In the genomic region with DNA sequence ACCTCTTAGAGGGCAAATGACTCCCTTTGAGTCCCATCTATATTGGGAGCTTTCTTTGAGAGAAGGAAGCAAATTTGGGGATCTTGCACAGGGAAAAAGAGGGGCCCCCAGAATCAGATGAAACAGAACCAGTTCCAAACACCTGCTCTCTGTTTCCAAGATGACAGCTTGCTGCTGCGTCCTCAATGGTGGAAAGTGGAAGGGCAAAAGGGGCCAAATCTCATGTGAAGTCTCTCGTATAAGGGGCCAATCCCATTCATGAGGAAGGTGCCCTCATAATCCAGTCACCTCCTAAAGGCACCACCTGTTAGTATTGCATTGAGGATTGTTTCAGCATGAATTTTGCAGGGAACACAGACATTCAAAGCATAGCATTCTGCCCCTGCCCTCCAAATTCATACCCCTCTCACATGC, we compare ENCODE assay signal across 9 cellular contexts. TPM values are rescaled to one million over a fixed set of nuclear protein-coding genes. Genes with fewer than 3 reads are reported as not detected.
DNase-seq lines count a peak whose midpoint lies in the region; ATAC-seq, FAIRE-seq and TF ChIP-seq lines count a peak whose summit lies in the region.
"Had no signal": no experiment of that assay in that cellular context is flagged by ENCODE, and none has a peak within 500 bp of the region (broad histone marks: within the 10 kb centered on the region; RNA-seq: fewer than 3 reads in every experiment).

No MANE protein-coding gene starts in this region.

- intact Hi-C loops in GM12878 (cut with micrococcal nuclease; ENCODE audit: unreplicated experiment) (loop anchor here (10.0 kb wide), 1 partner anchor 213 kb away; no protein-coding TSS in a partner anchor), thyroid gland (cut with DNase I) (loop anchor here (5.0 to 10.0 kb wide), 2 partner anchors 75 to 213 kb away; no protein-coding TSS in a partner anchor)

- H3K36me3 ChIP-seq in GM12878 (ENCODE audit: control insufficient read depth in 2 of 2, insufficient read depth in 2 of 2, low read length in 1 of 2) (no peaks in the 10 kb centered on the region), lung (ENCODE audit: control insufficient read depth in 2 of 2, insufficient read depth in 2 of 2, low read length in 2 of 2) (peaks cover 4% of the 10 kb centered on the region in 2 donors), thyroid gland (peaks cover 4% of the 10 kb centered on the region in 2 donors)

- SMC1A ChIA-PET in GM12878 (lab: Charles Lee; ENCODE audit: uncharacterized antibody, unreplicated experiment) = interaction anchor here (0.9 to 4.1 kb wide), 19 partner anchors 13 to 159 kb away, joined by 3 to 23 read pairs (median 4); a partner anchor contains a TSS

- peaks cover 24% of the 10 kb centered on the region for H3K36me3 Mint-ChIP-seq in activated CD8-positive, alpha-beta memory T cell treated with anti-CD3 and anti-CD28 coated beads, Interleukin-2, amount 10 ng/mL, durations not matched to agents 7 days and 5 days

- H3K4me3 ChIP-seq in GM12878 (no peak overlapping the region), lung (no peak overlapping the region), thyroid gland (replicated peaks in 1 of 3) (peak overlapping the region in 1 of 3 donors; percentile 51)

- no peak overlapping the region for H3K9ac ChIP-seq in GM12878 (ENCODE audit: control insufficient read depth, insufficient read depth, low read length)

- no peak for FAIRE-seq in GM12878 (lab: Jason Lieb, UNC)

- H3K27ac ChIP-seq in GM12878 (ENCODE audit: control insufficient read depth, insufficient read depth) (no peak overlapping the region), lung (ENCODE audit: low read depth in 1 of 2, low read length in 1 of 2) (peak overlapping the region; percentile 93 to 95), thyroid gland (peak overlapping the region; percentile 93 to 99 (median 97))

- peaks cover 9% of the 10 kb centered on the region for H3K4me1 ChIP-seq in GM12878 (ENCODE audit: control insufficient read depth, insufficient read depth, low read length)
- H3K4me1 ChIP-seq in lung (ENCODE audit: control insufficient read depth in 2 of 2, insufficient read depth in 2 of 2, low read length in 2 of 2) = peaks cover 14 to 20% of the 10 kb centered on the region in 2 donors
- H3K4me1 ChIP-seq in thyroid gland = peaks cover 21 to 39% of the 10 kb centered on the region in 2 donors

- CTCF ChIA-PET in activated CD8-positive, alpha-beta memory T cell treated with anti-CD3 and anti-CD28 coated beads, Interleukin-2, amount 10 ng/mL, durations not matched to agents 7 days and 5 days (lab: Charles Lee) = interaction anchor here (0.7 to 5.6 kb wide), 29 partner anchors 9 to 222 kb away, joined by 3 to 76 read pairs (median 5); no protein-coding TSS in a partner anchor
- CTCF ChIA-PET in GM12878 (lab: Yijun Ruan, JAX) = interaction anchor here (0.5 to 6.8 kb wide), 12 partner anchors 8 to 214 kb away, joined by 3 to 45 read pairs (median 4); no protein-coding TSS in a partner anchor

- no peak overlapping the region; the same call in 1 of the 2 replicates for H2AFZ ChIP-seq in GM12878 (ENCODE audit: control insufficient read depth, low read depth, low read length)

- TF ChIP-seq POLR2A in GM12878 (IDR thresholded peaks at IDR 0.05; ENCODE audit: low read depth, low read length) (no peak), thyroid gland (IDR thresholded peaks at IDR 0.05) (no peak)

- peak overlapping the region; percentile 89 for H3K4me3 Mint-ChIP-seq in activated CD8-positive, alpha-beta memory T cell treated with anti-CD3 and anti-CD28 coated beads, Interleukin-2, amount 10 ng/mL, durations not matched to agents 7 days and 5 days

- no peaks in the 10 kb centered on the region for H3K9me3 Mint-ChIP-seq in activated CD8-positive, alpha-beta memory T cell treated with anti-CD3 and anti-CD28 coated beads, Interleukin-2, amount 10 ng/mL, durations not matched to agents 7 days and 5 days (ENCODE audit: low read depth)

- RAD21 ChIA-PET in GM12878 (lab: Charles Lee; ENCODE audit: unreplicated experiment) = interaction anchor here (0.7 to 8.3 kb wide), 15 partner anchors 8 to 146 kb away, joined by 3 to 129 read pairs (median 6); a partner anchor contains a TSS

- H3K79me2 ChIP-seq in GM12878 (ENCODE audit: control insufficient read depth, insufficient read depth, low read length) = no peaks in the 10 kb centered on the region

- no peak for TF ChIP-seq EP300 in GM12878 (IDR thresholded peaks at IDR 0.05; ENCODE audit: borderline replicate concordance in 1 of 2, control insufficient read depth in 1 of 2, low read depth in 2 of 2, low read length in 2 of 2)

- no peaks in the 10 kb centered on the region for H3K27me3 Mint-ChIP-seq in activated CD8-positive, alpha-beta memory T cell treated with anti-CD3 and anti-CD28 coated beads, Interleukin-2, amount 10 ng/mL, durations not matched to agents 7 days and 5 days

- peak overlapping the region; percentile 18; the same call in 1 of the 2 replicates for H3K4me2 ChIP-seq in GM12878 (ENCODE audit: control insufficient read depth, insufficient read depth)

- no peak for ATAC-seq in activated CD8-positive, alpha-beta memory T cell treated with anti-CD3 and anti-CD28 coated beads, Interleukin-2, amount 10 ng/mL, durations not matched to agents 7 days and 5 days
- ATAC-seq in GM12878 (no peak), lung (ENCODE audit: insufficient read depth, low FRiP score) (no peak), GM21529 (IDR thresholded peaks at IDR 0.05; ENCODE audit: unreplicated experiment) (no peak)

- TF ChIP-seq RAD21 in GM12878 (IDR thresholded peaks at IDR 0.05; ENCODE audit: insufficient read depth, low read depth, low read length) = no peak

- peak overlapping the region; percentile 83 for H3K27ac Mint-ChIP-seq in activated CD8-positive, alpha-beta memory T cell treated with anti-CD3 and anti-CD28 coated beads, Interleukin-2, amount 10 ng/mL, durations not matched to agents 7 days and 5 days

- H3K9me3 ChIP-seq in GM12878 (replicated peaks; ENCODE audit: control insufficient read depth, insufficient read depth, low read length) = peaks cover 2% of the 10 kb centered on the region; the same call in 2 of the 3 replicates
- no peaks in the 10 kb centered on the region for H3K9me3 ChIP-seq in lung (ENCODE audit: control insufficient read depth in 2 of 2, insufficient read depth in 1 of 2, low read length in 1 of 2)
- H3K9me3 ChIP-seq in thyroid gland = no peaks in the 10 kb centered on the region

- H3K4me1 Mint-ChIP-seq in activated CD8-positive, alpha-beta memory T cell treated with anti-CD3 and anti-CD28 coated beads, Interleukin-2, amount 10 ng/mL, durations not matched to agents 7 days and 5 days = peaks cover 69% of the 10 kb centered on the region

- peaks cover 0 to 5% of the 10 kb centered on the region in 2 experiments; a peak in 3 of 4 replicates for H3K27me3 ChIP-seq in GM12878 (replicated peaks in 1 of 2; ENCODE audit: control insufficient read depth in 2 of 2, insufficient read depth in 2 of 2, low read length in 1 of 2)
- H3K27me3 ChIP-seq in lung (ENCODE audit: control insufficient read depth, insufficient read depth) = no peaks in the 10 kb centered on the region
- H3K27me3 ChIP-seq in thyroid gland = no peaks in the 10 kb centered on the region

- no peaks in the 10 kb centered on the region for H4K20me1 ChIP-seq in GM12878 (ENCODE audit: control insufficient read depth, insufficient read depth)

- TF ChIP-seq CTCF in GM12878 (IDR thresholded peaks at IDR 0.05 in 2 of 3, conservative IDR thresholded peaks at IDR 0.05 in 1 of 3; ENCODE audit: control insufficient read depth in 2 of 3, extremely low read depth in 1 of 3, insufficient read depth in 1 of 3, low read depth in 3 of 3, low read length in 3 of 3) = no peak
- no peak for TF ChIP-seq CTCF in lung (IDR thresholded peaks at IDR 0.05; ENCODE audit: control extremely low read depth, extremely low read depth)
- no peak for TF ChIP-seq CTCF in thyroid gland (IDR thresholded peaks at IDR 0.05)

- DNase-seq in activated CD8-positive, alpha-beta memory T cell treated with anti-CD3 and anti-CD28 coated beads, Interleukin-2, amount 10 ng/mL, durations not matched to agents 7 days and 5 days = no peak
- no peak for DNase-seq in activated CD8-positive, alpha-beta memory T cell treated with anti-CD3 and anti-CD28 coated beads, Interleukin-2, amount 50 U/mL, for 48 hours
- DNase-seq in GM12878 (ENCODE audit: low read depth, low spot score) (no peak), lung (ENCODE audit: low spot score) (no peak), thyroid gland (no peak), HT-29 (ENCODE audit: low spot score) (no peak), AG08396 (ENCODE audit: low spot score) (no peak)
- DNase-seq: NCI-H2107 had no signal

- in situ Hi-C loops in GM12878 (cut with MboI) = loop anchor here (5.0 to 10.0 kb wide), 3 partner anchors 73 to 213 kb away; no protein-coding TSS in a partner anchor

- WGBS in GM12878 (ENCODE audit: insufficient coverage, insufficient replicate concordance, low lambda C conversion rate, missing lambda C conversion rate) = 37% methylated on average over 2 of the region's 2 CpGs
- 57 to 76% methylated on average over 2 of the region's 2 CpGs for WGBS in lung, 2 donors
- WGBS in thyroid gland, 2 donors = 80 to 96% methylated on average over 2 of the region's 2 CpGs

- BruUV-seq in GM12878 (replicated peaks; lab: Mats Ljungman, UMichigan) = no TSS peak

- POLR2A ChIA-PET in GM12878 (lab: Charles Lee) = interaction anchor here (1.0 to 3.4 kb wide), 6 partner anchors 12 to 148 kb away, joined by 3 to 18 read pairs (median 5); no protein-coding TSS in a partner anchor

RNA-seq across cellular contexts. Expression of a gene that starts 0.5 kb away (rescaled TPM):
- total RNA-seq in activated CD8-positive, alpha-beta memory T cell treated with anti-CD3 and anti-CD28 coated beads, Interleukin-2, amount 10 ng/mL, durations not matched to agents 7 days and 5 days = 10 to 100 TPM; 55.2 to 65.7 TPM
- total RNA-seq in GM12878 (2013; cell fraction: nucleolus; rRNA removed) = 0.67 and 1.0 TPM in 2 replicates
- total RNA-seq in GM12878 (2014; rRNA removed) = 0.45 and 0.65 TPM in 2 replicates
- total RNA-seq in GM12878 (2014; rRNA removed; fragmentation: Illumina TruSeq; extraction: Trizol) = 0.67 and 0.88 TPM in 2 replicates
- total RNA-seq in GM12878 (2021) = 1.6 TPM in 2 replicates
- polyA plus RNA-seq in GM12878 (2011; ENCODE audit: low read depth) = 0.76 TPM
- polyA plus RNA-seq in GM12878 (2011; rRNA removed) = 2.4 and 3.5 TPM in 2 replicates
- 0.88 and 0.99 TPM in 2 replicates for polyA plus RNA-seq in GM12878 (2011; cell fraction: cytosol; rRNA removed)
- polyA plus RNA-seq in GM12878 (2011; cell fraction: nucleus; rRNA removed) = 0.90 and 1.3 TPM in 2 replicates
- polyA plus RNA-seq in GM12878 (2012) = 1.3 and 2.3 TPM in 2 replicates
- polyA plus RNA-seq in GM12878 (2014; fragmentation: Illumina TruSeq; extraction: Trizol) = 1.1 and 3.2 TPM in 2 replicates
- polyA plus RNA-seq in GM12878 (2014; fragmentation: Nextera tagmentation; extraction: Ambion mirVana) = 1 to 10 TPM in 1 of 2 experiments, under 1 TPM in 1; 0.82 to 1.8 TPM
- 0.71 and 0.85 TPM in 2 replicates for polyA plus RNA-seq in GM12878 (2014; rRNA removed)
- polyA plus RNA-seq in GM12878 (2016; fragmentation: Nextera tagmentation; extraction: Ambion mirVana) = under 1 TPM; 0.67 to 0.72 TPM
- polyA minus RNA-seq in GM12878 (2011; rRNA and poly(A)+ RNA removed) = 1.1 and 1.8 TPM in 2 replicates
- 1.2 and 1.6 TPM in 2 replicates for polyA minus RNA-seq in GM12878 (2011; cell fraction: cytosol; rRNA and poly(A)+ RNA removed)
- polyA minus RNA-seq in GM12878 (2011; cell fraction: nucleus; rRNA and poly(A)+ RNA removed) = 0.85 and 1.1 TPM in 2 replicates
- 100 to 1,000 TPM in 1 of 2 donors, 10 to 100 TPM in 1; 58.0 to 106 TPM for total RNA-seq in lung
- polyA plus RNA-seq in lung = 100 to 1,000 TPM in 1 of 2 donors, 10 to 100 TPM in 1; 85.1 to 242 TPM
- 10 to 100 TPM; 36.2 to 52.8 (median 43.4) TPM for total RNA-seq in thyroid gland
- 75.5 and 93.2 TPM in 2 replicates for total RNA-seq in HT-29 (2014; rRNA removed; shearing (Covaris generic))

Comparison
In these comparisons a context has a peak if more than half of its experiments do, and no peak if none do; other contexts are left out.
1. RNA of a gene that starts 0.5 kb away (total RNA-seq): 58.0 to 106 TPM in lung, 75.5 to 93.2 TPM in HT-29, 55.2 to 65.7 TPM in activated CD8-positive, alpha-beta memory T cell treated with anti-CD3 and anti-CD28 coated beads, Interleukin-2, amount 10 ng/mL, durations not matched to agents 7 days and 5 days and 36.2 to 52.8 TPM in thyroid gland; 0.45 to 1.6 TPM in GM12878; every median in the first group is over 10 times any median in the second.